ENCODE assay signal across 8 cellular contexts in the genomic region with DNA sequence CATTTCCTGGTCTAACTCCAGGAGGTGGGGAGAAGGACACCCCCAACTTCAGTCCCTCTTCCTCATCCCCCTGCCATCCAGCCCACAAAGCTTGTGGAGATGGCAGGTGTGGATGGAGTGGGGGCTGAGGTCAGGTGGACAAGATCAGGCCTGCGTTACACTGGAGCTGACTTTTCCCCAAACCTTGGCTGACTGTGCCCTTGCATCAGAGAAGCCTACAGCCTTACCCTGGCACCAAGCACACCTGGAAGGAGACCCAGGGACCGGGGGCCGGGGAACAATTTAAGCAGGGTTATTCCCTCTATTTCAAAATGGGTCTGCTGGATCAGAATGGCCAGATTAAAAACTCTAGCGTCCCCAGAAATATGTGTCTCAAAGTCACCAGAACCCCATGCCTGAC. TPM values are rescaled to one million over a fixed set of nuclear protein-coding genes. Genes with fewer than 3 reads are reported as not detected.
DNase-seq lines count a peak whose midpoint lies in the region; ATAC-seq and TF ChIP-seq lines count a peak whose summit lies in the region.

No MANE protein-coding gene starts in this region.

- H3K9ac ChIP-seq in Loucy (ENCODE audit: low read depth, low read length, poor library complexity, severe bottlenecking), result peak overlapping the region; percentile 84

- no peaks in the 10 kb centered on the region for H3F3A ChIP-seq in Loucy (ENCODE audit: low read depth)

- TF ChIP-seq CTCF in Loucy (conservative IDR thresholded peaks at IDR 0.05; ENCODE audit: low read length) (no peak), MCF 10A (IDR thresholded peaks at IDR 0.05; ENCODE audit: unreplicated experiment) (no peak), neural crest cell (conservative IDR thresholded peaks at IDR 0.05) (no peak)

- H3K27ac Mint-ChIP-seq in CD8-positive, alpha-beta memory T cell, result peak overlapping the region in 3 of 8 donors; percentile 17 to 68 (median 21)
- H3K27ac Mint-ChIP-seq in MCF 10A (ENCODE audit: low read depth, unreplicated experiment) (peak overlapping the region; percentile 91), neural crest cell (ENCODE audit: unreplicated experiment) (no peak overlapping the region)

- peaks cover 28 to 44% (median 39%) of the 10 kb centered on the region in 3 donors for H3K4me1 Mint-ChIP-seq in CD8-positive, alpha-beta memory T cell
- H3K4me1 Mint-ChIP-seq in MCF 10A (ENCODE audit: insufficient read depth, unreplicated experiment) (peaks cover 41% of the 10 kb centered on the region), neural crest cell (peaks cover 41% of the 10 kb centered on the region)

- no peaks in the 10 kb centered on the region for H3K27me3 ChIP-seq in CD8-positive, alpha-beta memory T cell (ENCODE audit: insufficient read depth, low read length, poor library complexity, severe bottlenecking)
- no peaks in the 10 kb centered on the region for H3K27me3 ChIP-seq in Loucy (ENCODE audit: insufficient read depth, low read length, poor library complexity, severe bottlenecking)

- no peaks in the 10 kb centered on the region for H3K9me3 Mint-ChIP-seq in CD8-positive, alpha-beta memory T cell
- H3K9me3 Mint-ChIP-seq in MCF 10A (ENCODE audit: unreplicated experiment) (no peaks in the 10 kb centered on the region), neural crest cell (no peaks in the 10 kb centered on the region)

- H3K36me3 Mint-ChIP-seq in CD8-positive, alpha-beta memory T cell, result peaks cover 0 to 16% (median 0%) of the 10 kb centered on the region in 3 donors
- H3K36me3 Mint-ChIP-seq in MCF 10A (ENCODE audit: insufficient read depth, unreplicated experiment), result peaks cover 6% of the 10 kb centered on the region
- H3K36me3 Mint-ChIP-seq in neural crest cell (ENCODE audit: low read depth), result no peaks in the 10 kb centered on the region

- peaks cover 35% of the 10 kb centered on the region for H3K4me1 ChIP-seq in CD8-positive, alpha-beta memory T cell (ENCODE audit: insufficient read depth, low read length)
- H3K4me1 ChIP-seq in Loucy (ENCODE audit: insufficient read depth, low read length, poor library complexity, severe bottlenecking), result peaks cover 35% of the 10 kb centered on the region

- H3K4me3 Mint-ChIP-seq in CD8-positive, alpha-beta memory T cell, result peak overlapping the region in 5 of 7 donors; percentile 18 to 89 (median 51)
- peak overlapping the region; percentile 76 for H3K4me3 Mint-ChIP-seq in MCF 10A (ENCODE audit: unreplicated experiment)
- H3K4me3 Mint-ChIP-seq in neural crest cell, result peak overlapping the region; percentile 69

- no peaks in the 10 kb centered on the region for H3K9me3 ChIP-seq in CD8-positive, alpha-beta memory T cell (ENCODE audit: low read length)
- no peaks in the 10 kb centered on the region for H3K9me3 ChIP-seq in Loucy (ENCODE audit: insufficient read depth, low read depth, low read length)

- no peaks in the 10 kb centered on the region for H3K27me3 Mint-ChIP-seq in CD8-positive, alpha-beta memory T cell
- H3K27me3 Mint-ChIP-seq in MCF 10A (ENCODE audit: insufficient read depth, unreplicated experiment), result no peaks in the 10 kb centered on the region
- H3K27me3 Mint-ChIP-seq in neural crest cell (ENCODE audit: low read depth), result peaks cover 6% of the 10 kb centered on the region

- H3K79me2 ChIP-seq in Loucy (ENCODE audit: insufficient read depth, low read length), result peaks cover 62% of the 10 kb centered on the region

- peak overlapping the region; percentile 96 for H3K4me2 ChIP-seq in Loucy (ENCODE audit: low read depth, low read length, poor library complexity, severe bottlenecking)

- DNase-seq in CD8-positive, alpha-beta memory T cell, result no peak
- DNase-seq in MCF 10A (ENCODE audit: unreplicated experiment) (no peak), neural crest cell (ENCODE audit: low read depth, low spot score) (no peak), NCI-H82 treated with DMSO at 0.1 percent for 48 hours (lab: John Stamatoyannopoulos, UW; ENCODE audit: unreplicated experiment) (no peak)

- no peak overlapping the region for H3K27ac ChIP-seq in CD8-positive, alpha-beta memory T cell (ENCODE audit: low read depth, low read length)

- intact Hi-C loops in MCF 10A (cut with micrococcal nuclease), result loop anchor here (1.0 kb wide), 3 partner anchors 21 to 35 kb away; no protein-coding TSS in a partner anchor

- ATAC-seq in GM21447 (IDR thresholded peaks at IDR 0.05; ENCODE audit: unreplicated experiment) (no peak), HG02588 (IDR thresholded peaks at IDR 0.05; ENCODE audit: unreplicated experiment) (no peak)
- ATAC-seq in activated CD4-positive, CD25-positive, alpha-beta regulatory T cell treated with anti-CD3 and anti-CD28 coated beads, Interleukin-2, amount 50 U/mL, for 24 hours, result no peak

- peaks cover 18% of the 10 kb centered on the region for H4K20me1 ChIP-seq in Loucy (ENCODE audit: insufficient read depth, low read length, poor library complexity, severe bottlenecking)

- CTCF ChIA-PET in CD8-positive, alpha-beta memory T cell (lab: Charles Lee), result interaction anchor here (0.8 to 11.1 kb wide), 18 partner anchors 9 to 622 kb away, joined by 3 to 176 read pairs (median 10); a partner anchor contains a TSS
- CTCF ChIA-PET in MCF 10A (lab: Yijun Ruan, JAX), result interaction anchor here (0.6 to 9.3 kb wide), 18 partner anchors 8 to 1177 kb away, joined by 3 to 187 read pairs (median 8); a partner anchor contains a TSS

- no peaks in the 10 kb centered on the region for H3K36me3 ChIP-seq in CD8-positive, alpha-beta memory T cell (ENCODE audit: insufficient read depth, low read length)
- no peaks in the 10 kb centered on the region for H3K36me3 ChIP-seq in Loucy (ENCODE audit: insufficient read depth, low read length)

- H3K4me3 ChIP-seq in CD8-positive, alpha-beta memory T cell (ENCODE audit: low read length), result no peak overlapping the region
- peak overlapping the region; percentile 92 for H3K4me3 ChIP-seq in Loucy (ENCODE audit: low read length, poor library complexity, severe bottlenecking)

- H3K9me2 ChIP-seq in Loucy (replicated peaks; ENCODE audit: low read depth, low read length), result no peaks in the 10 kb centered on the region

- no TSS peak for BruUV-seq in MCF 10A (replicated peaks; lab: Mats Ljungman, UMichigan)

- no peak overlapping the region for H2AFZ ChIP-seq in Loucy (ENCODE audit: low read length)

- POLR2A ChIA-PET in CD8-positive, alpha-beta memory T cell (lab: Charles Lee), result interaction anchor here (1.0 to 6.0 kb wide), 3 partner anchors 8 to 19 kb away, joined by 3 to 77 read pairs (median 3); a partner anchor contains a TSS
- POLR2A ChIA-PET in MCF 10A (lab: Yijun Ruan, JAX), result interaction anchor here (0.6 to 11.2 kb wide), 9 partner anchors 9 to 630 kb away, joined by 3 to 254 read pairs (median 5); a partner anchor contains a TSS

RNA-seq across cellular contexts. Expression of a gene that starts 14.4 kb away (rescaled TPM):
- 10 to 100 TPM; 71.4 to 74.5 TPM for total RNA-seq in CD8-positive, alpha-beta memory T cell
- polyA plus RNA-seq in CD8-positive, alpha-beta memory T cell, result 4.7 TPM
- total RNA-seq in MCF 10A (2022), result 56.1 and 75.8 TPM in 2 replicates
- total RNA-seq in neural crest cell, result 46.3 and 54.9 TPM in 2 replicates
